ENCODE assay signal across 11 cellular contexts in genomic region chr1:67564193-67564592, GRCh38.
DNase-seq lines count a peak whose midpoint lies in the region; ATAC-seq lines count a peak whose summit lies in the region.
"Had no signal": no experiment of that assay in that cellular context is flagged by ENCODE, and none has a peak within 500 bp of the region (broad histone marks: within the 10 kb centered on the region; RNA-seq: fewer than 3 reads in every experiment).

No MANE protein-coding gene starts in this region.

- no peaks in the 10 kb centered on the region for H3K27me3 ChIP-seq in skeletal muscle tissue (ENCODE audit: control insufficient read depth in 3 of 3, insufficient read depth in 3 of 3, low read length in 3 of 3)

- DNase-seq in GM03348 (ENCODE audit: low spot score) (peak; percentile 54), left ventricle myocardium superior (no peak), NCI-H1436 treated with DMSO at 0.1 percent for 48 hours (lab: John Stamatoyannopoulos, UW) (no peak), T-helper 2 cell (no peak)
- no peak for DNase-seq in stimulated activated CD4-positive, alpha-beta T cell treated with anti-CD3 and anti-CD28 coated beads, Interleukin-2, amount 100 ng/mL, for 24 hours
- DNase-seq: PC-9; stimulated activated CD4-positive, alpha-beta T cell treated with anti-CD3 and anti-CD28 coated beads, Interleukin-12 subunit alpha, Interleukin-12 subunit beta, amount 100 ng/mL, for 4 hours had no signal

- peak overlapping the region; percentile 72 for H3K27ac ChIP-seq in skeletal muscle tissue (ENCODE audit: low read depth, low read length)
- H3K27ac ChIP-seq: PC-9 had no signal

- intact Hi-C loops in left ventricle myocardium superior (cut with micrococcal nuclease), result loop anchor here (10.0 kb wide), 2 partner anchors 121 to 191 kb away; partner anchors contain the start of gene GADD45A

- no peaks in the 10 kb centered on the region for H3K36me3 Mint-ChIP-seq in activated T-helper 17 cell treated with anti-CD3 and anti-CD28 coated beads, Interleukin-2, amount 50 U/mL, for 72 hours (ENCODE audit: low read depth)

- no peak overlapping the region for H3K9ac ChIP-seq in skeletal muscle tissue (ENCODE audit: low read depth in 1 of 3, low read length in 3 of 3)

- ATAC-seq in activated T-helper 17 cell treated with anti-CD3 and anti-CD28 coated beads, Interleukin-2, amount 50 U/mL, for 72 hours (replicated peaks), result peak; percentile 73
- ATAC-seq in left ventricle myocardium superior (peak; percentile 31), HG02852 (IDR thresholded peaks at IDR 0.05; ENCODE audit: unreplicated experiment) (no peak)

- no peaks in the 10 kb centered on the region for H3K9me3 Mint-ChIP-seq in activated T-helper 17 cell treated with anti-CD3 and anti-CD28 coated beads, Interleukin-2, amount 50 U/mL, for 72 hours
- H3K9me3 Mint-ChIP-seq: neural crest cell had no signal

- peak overlapping the region; percentile 80 for H3K27ac Mint-ChIP-seq in activated T-helper 17 cell treated with anti-CD3 and anti-CD28 coated beads, Interleukin-2, amount 50 U/mL, for 72 hours

- H3K4me1 ChIP-seq in skeletal muscle tissue (ENCODE audit: control insufficient read depth in 3 of 3, insufficient read depth in 3 of 3, low read length in 3 of 3), result peaks cover 29 to 43% (median 38%) of the 10 kb centered on the region in 3 donors

- H3K4me1 Mint-ChIP-seq in activated T-helper 17 cell treated with anti-CD3 and anti-CD28 coated beads, Interleukin-2, amount 50 U/mL, for 72 hours, result peaks cover 9% of the 10 kb centered on the region
- H3K4me1 Mint-ChIP-seq: neural crest cell had no signal

- H3K27me3 Mint-ChIP-seq in activated T-helper 17 cell treated with anti-CD3 and anti-CD28 coated beads, Interleukin-2, amount 50 U/mL, for 72 hours, result no peaks in the 10 kb centered on the region

- peak overlapping the region in 2 of 3 donors; percentile 10 to 29 for H3K4me3 ChIP-seq in skeletal muscle tissue (ENCODE audit: low read length in 3 of 3)
- H3K4me3 ChIP-seq: PC-9 had no signal

- no peaks in the 10 kb centered on the region for H3K9me3 ChIP-seq in skeletal muscle tissue (ENCODE audit: control insufficient read depth in 3 of 3, low read length in 3 of 3)

- H3K36me3 ChIP-seq in skeletal muscle tissue (ENCODE audit: control insufficient read depth in 3 of 3, insufficient read depth in 3 of 3, low read length in 3 of 3), result no peaks in the 10 kb centered on the region

- H3K4me3 Mint-ChIP-seq in activated T-helper 17 cell treated with anti-CD3 and anti-CD28 coated beads, Interleukin-2, amount 50 U/mL, for 72 hours, result peak overlapping the region; percentile 52
- H3K4me3 Mint-ChIP-seq: neural crest cell had no signal
